12 cellular contexts compared by ENCODE assay signal in the genomic region with DNA sequence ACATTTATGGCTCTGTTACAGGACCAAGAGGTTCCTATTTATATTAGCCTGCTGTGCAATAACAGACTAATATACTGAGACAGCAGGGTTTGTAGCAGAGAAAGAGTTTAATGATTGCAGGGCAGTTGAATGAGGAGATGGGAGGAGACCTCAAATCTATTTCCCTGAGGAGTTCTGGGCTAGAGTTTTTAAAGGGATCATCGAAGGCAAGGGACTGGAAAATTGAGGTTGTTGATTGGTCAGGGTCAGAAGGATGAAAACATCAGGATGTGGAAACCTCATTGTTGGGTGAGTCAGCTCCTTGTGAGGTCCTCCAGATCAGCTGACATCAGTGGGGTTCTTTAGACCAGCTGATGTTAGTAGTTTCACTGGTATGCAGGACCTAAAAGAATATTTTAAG.
A peak's percentile ranks its signal among the peaks of the same experiment; 100 is the strongest.
DNase-seq lines count a peak whose midpoint lies in the region; ATAC-seq, FAIRE-seq and TF ChIP-seq lines count a peak whose summit lies in the region.
"Had no signal": no experiment of that assay in that cellular context is flagged by ENCODE, and none has a peak within 500 bp of the region (broad histone marks: within the 10 kb centered on the region; RNA-seq: fewer than 3 reads in every experiment).

No MANE protein-coding gene starts in this region.

- peak; percentile 81 for FAIRE-seq in H54 (lab: Jason Lieb, UNC)
- FAIRE-seq: RCC 7860 had no signal

- ATAC-seq in stimulated activated naive B cell treated with anti-CD40 and anti-IgM and Interleukin-4, amounts not matched to agents 10 μg/mL and 1 μg/mL and 100 μg/mL, for 72 hours (replicated peaks): no peak
- ATAC-seq in GM18511 (IDR thresholded peaks at IDR 0.05; ENCODE audit: unreplicated experiment): no peak
- ATAC-seq: activated CD8-positive, alpha-beta memory T cell treated with anti-CD3 and anti-CD28 coated beads, Interleukin-2, amount 10 ng/mL, durations not matched to agents 7 days and 5 days; activated naive CD4-positive, alpha-beta T cell treated with anti-CD3 and anti-CD28 coated beads, Interleukin-2, amount 50 U/mL, for 72 hours had no signal

- no peak for TF ChIP-seq CTCF in fibroblast of the aortic adventitia (IDR thresholded peaks at IDR 0.05; ENCODE audit: insufficient read depth, low read length)

- H3K4me3 ChIP-seq in fibroblast of the aortic adventitia (ENCODE audit: low read depth, low read length): no peak overlapping the region

- H3K4me1 Mint-ChIP-seq in stimulated activated naive B cell treated with anti-CD40 and anti-IgM and Interleukin-4, amounts not matched to agents 10 μg/mL and 1 μg/mL and 100 μg/mL, for 72 hours: no peaks in the 10 kb centered on the region
- H3K4me1 Mint-ChIP-seq: activated CD8-positive, alpha-beta memory T cell treated with anti-CD3 and anti-CD28 coated beads, Interleukin-2, amount 10 ng/mL, durations not matched to agents 7 days and 5 days had no signal

- peaks cover 0 to 2% of the 10 kb centered on the region in 2 donors for H3K9me3 Mint-ChIP-seq in stimulated activated naive B cell treated with anti-CD40 and anti-IgM and Interleukin-4, amounts not matched to agents 10 μg/mL and 1 μg/mL and 100 μg/mL, for 72 hours
- H3K9me3 Mint-ChIP-seq: activated naive CD4-positive, alpha-beta T cell treated with anti-CD3 and anti-CD28 coated beads, Interleukin-2, amount 50 U/mL, for 72 hours had no signal

- H3K36me3 Mint-ChIP-seq in stimulated activated naive B cell treated with anti-CD40 and anti-IgM and Interleukin-4, amounts not matched to agents 10 μg/mL and 1 μg/mL and 100 μg/mL, for 72 hours: no peaks in the 10 kb centered on the region
- H3K36me3 Mint-ChIP-seq: activated CD8-positive, alpha-beta memory T cell treated with anti-CD3 and anti-CD28 coated beads, Interleukin-2, amount 10 ng/mL, durations not matched to agents 7 days and 5 days had no signal

- peaks cover 21 to 37% of the 10 kb centered on the region in 2 donors for H3K27me3 Mint-ChIP-seq in stimulated activated naive B cell treated with anti-CD40 and anti-IgM and Interleukin-4, amounts not matched to agents 10 μg/mL and 1 μg/mL and 100 μg/mL, for 72 hours

- peak overlapping the region; percentile 0 for H3K27ac Mint-ChIP-seq in stimulated activated naive B cell treated with anti-CD40 and anti-IgM and Interleukin-4, amounts not matched to agents 10 μg/mL and 1 μg/mL and 100 μg/mL, for 72 hours
- H3K27ac Mint-ChIP-seq: activated CD8-positive, alpha-beta memory T cell treated with anti-CD3 and anti-CD28 coated beads, Interleukin-2, amount 10 ng/mL, durations not matched to agents 7 days and 5 days; activated naive CD4-positive, alpha-beta T cell treated with anti-CD3 and anti-CD28 coated beads, Interleukin-2, amount 50 U/mL, for 72 hours had no signal

- intact Hi-C loops in posterior vena cava (cut with DNase I): no loop called here

- no peak for DNase-seq in H54 (ENCODE audit: insufficient read length, low spot score)
- peak; percentile 71 for DNase-seq in T1000 (lab: John Stamatoyannopoulos, UW)
- peak; percentile 56 for DNase-seq in fibroblast of the aortic adventitia (ENCODE audit: low read depth)
- no peak for DNase-seq in stimulated activated naive B cell treated with anti-CD40 and anti-IgM and Interleukin-4, amounts not matched to agents 10 μg/mL and 1 μg/mL and 100 μg/mL, for 72 hours
- no peak for DNase-seq in posterior vena cava (ENCODE audit: low spot score)
- DNase-seq in activated naive CD4-positive, alpha-beta T cell treated with Interleukin-2 at 50 U/mL for 16 hours: no peak
- DNase-seq: activated CD8-positive, alpha-beta memory T cell treated with anti-CD3 and anti-CD28 coated beads, Interleukin-2, amount 10 ng/mL, durations not matched to agents 7 days and 5 days; cortex of kidney; NCI-H345 had no signal

- H3K4me3 Mint-ChIP-seq in stimulated activated naive B cell treated with anti-CD40 and anti-IgM and Interleukin-4, amounts not matched to agents 10 μg/mL and 1 μg/mL and 100 μg/mL, for 72 hours: no peak overlapping the region
- H3K4me3 Mint-ChIP-seq: activated CD8-positive, alpha-beta memory T cell treated with anti-CD3 and anti-CD28 coated beads, Interleukin-2, amount 10 ng/mL, durations not matched to agents 7 days and 5 days had no signal

- no peak for TF ChIP-seq POLR2A in H54 (IDR thresholded peaks at IDR 0.05; ENCODE audit: low read depth, low read length)

Comparison
In these comparisons a context has a peak if more than half of its experiments do, and no peak if none do; other contexts are left out.
1. DNase-seq: peak in T1000 (single experiment) and fibroblast of the aortic adventitia (single experiment); none in H54 (single experiment), stimulated activated naive B cell treated with anti-CD40 and anti-IgM and Interleukin-4, amounts not matched to agents 10 μg/mL and 1 μg/mL and 100 μg/mL, for 72 hours (single experiment), posterior vena cava (single experiment) and activated naive CD4-positive, alpha-beta T cell treated with Interleukin-2 at 50 U/mL for 16 hours (single experiment).